Comparison of ENCODE assay signal across 9 cellular contexts in genomic region chr11:74570266-74571061, GRCh38. TPM values are rescaled to one million over a fixed set of nuclear protein-coding genes. Genes with fewer than 3 reads are reported as not detected.
DNase-seq lines count a peak whose midpoint lies in the region; ATAC-seq and TF ChIP-seq lines count a peak whose summit lies in the region.
"Had no signal": no experiment of that assay in that cellular context is flagged by ENCODE, and none has a peak within 500 bp of the region (broad histone marks: within the 10 kb centered on the region; RNA-seq: fewer than 3 reads in every experiment).

No MANE protein-coding gene starts in this region.

- no peaks in the 10 kb centered on the region for H3K36me3 Mint-ChIP-seq in H9 (ENCODE audit: insufficient read depth in 1 of 3, low read depth in 3 of 3)
- H3K36me3 Mint-ChIP-seq: naive B cell had no signal

- H3K27ac ChIP-seq in H9 (ENCODE audit: insufficient read length, low read depth, low read length) (no peak overlapping the region), ascending aorta (no peak overlapping the region)

- H4K20me1 ChIP-seq in H9 (ENCODE audit: control insufficient read depth, insufficient read depth, insufficient read length): no peaks in the 10 kb centered on the region

- H3K27me3 Mint-ChIP-seq in H9 (ENCODE audit: low read depth): no peaks in the 10 kb centered on the region

- DNase-seq in CMK (ENCODE audit: low read depth) (peak; percentile 30), H9 (peak; percentile 57), NCI-H774 (lab: John Stamatoyannopoulos, UW) (peak; percentile 29), ascending aorta (ENCODE audit: low spot score in 2 of 2) (no peak), iPS DF 4.7 (ENCODE audit: extremely low read depth, low spot score) (peak; percentile 22)
- peak; percentile 21 for DNase-seq in stimulated activated CD4-positive, alpha-beta T cell treated with anti-CD3 and anti-CD28 coated beads, Interleukin-1b, Interleukin-23, amount 100 ng/mL, for 48 hours
- DNase-seq: naive B cell had no signal

- no peaks in the 10 kb centered on the region for H3K9me3 Mint-ChIP-seq in H9
- H3K9me3 Mint-ChIP-seq: naive B cell had no signal

- H3K27me3 ChIP-seq in H9 (ENCODE audit: insufficient read depth, low read length): no peaks in the 10 kb centered on the region
- no peaks in the 10 kb centered on the region for H3K27me3 ChIP-seq in ascending aorta

- H3K27ac Mint-ChIP-seq in H9: no peak overlapping the region

- H3K4me1 ChIP-seq in H9 (ENCODE audit: insufficient read depth, low read length) (no peaks in the 10 kb centered on the region), ascending aorta (no peaks in the 10 kb centered on the region)

- H3K4ac ChIP-seq in H9 (ENCODE audit: low read depth, low read length): no peak overlapping the region

- H3K36me3 ChIP-seq in ascending aorta: no peaks in the 10 kb centered on the region

- no peak overlapping the region for H3K9ac ChIP-seq in H9 (ENCODE audit: extremely low read depth, insufficient read length, low read length)

- no peak overlapping the region for H2BK5ac ChIP-seq in H9 (ENCODE audit: insufficient read length, low read length)

- no peak overlapping the region for H3K18ac ChIP-seq in H9 (ENCODE audit: insufficient read length, low read depth, low read length)

- no peak overlapping the region for H2AFZ ChIP-seq in H9 (ENCODE audit: low read length)

- no peak overlapping the region for H2BK15ac ChIP-seq in H9 (ENCODE audit: low read depth, low read length)

- H3K23me2 ChIP-seq in H9 (ENCODE audit: insufficient read length, low read depth, low read length, poor library complexity, severe bottlenecking): no peaks in the 10 kb centered on the region

- no peak overlapping the region for H2AK5ac ChIP-seq in H9 (ENCODE audit: insufficient read length, low read length)

- H2BK120ac ChIP-seq in H9 (ENCODE audit: low read depth, low read length, poor library complexity, severe bottlenecking): no peak overlapping the region

- no peak overlapping the region for H2BK12ac ChIP-seq in H9 (ENCODE audit: insufficient read length, low read depth, low read length)

- no peak overlapping the region for H3K23ac ChIP-seq in H9 (ENCODE audit: insufficient read length, low read depth, low read length)

- H4K91ac ChIP-seq in H9 (ENCODE audit: insufficient read length, low read depth, low read length): no peak overlapping the region

- no peaks in the 10 kb centered on the region for H3K79me1 ChIP-seq in H9 (ENCODE audit: insufficient read depth, low read depth, low read length, poor library complexity, severe bottlenecking)

- TF ChIP-seq CTCF in H9 (conservative IDR thresholded peaks at IDR 0.05): peak; percentile 86
- peak; percentile 28 to 42 (median 33) for TF ChIP-seq CTCF in ascending aorta (IDR thresholded peaks at IDR 0.05)

- H3K56ac ChIP-seq in H9 (ENCODE audit: insufficient read length, low read depth, low read length): no peak overlapping the region

- no peak overlapping the region for H3K4me3 Mint-ChIP-seq in H9
- H3K4me3 Mint-ChIP-seq: naive B cell had no signal

- no CpG with 5 or more reads among the region's 8 CpGs for WGBS in H9 (ENCODE audit: extremely low coverage, insufficient read length, low lambda C conversion rate)

- H2BK20ac ChIP-seq in H9 (ENCODE audit: low read depth, low read length, poor library complexity, severe bottlenecking): no peak overlapping the region

- H3K9me3 ChIP-seq in H9 (ENCODE audit: control insufficient read depth, low read depth, low read length): no peaks in the 10 kb centered on the region
- no peaks in the 10 kb centered on the region for H3K9me3 ChIP-seq in ascending aorta

- H3K14ac ChIP-seq in H9 (ENCODE audit: insufficient read depth, low read length): no peak overlapping the region

- H3K79me2 ChIP-seq in H9 (ENCODE audit: insufficient read depth, low read length): no peaks in the 10 kb centered on the region

- no peak overlapping the region for H3T11ph ChIP-seq in H9 (ENCODE audit: low read length)

- intact Hi-C loops in ascending aorta (cut with DNase I): no loop called here

- ATAC-seq in GM19324 (IDR thresholded peaks at IDR 0.05; ENCODE audit: low FRiP score, unreplicated experiment): no peak
- no peak for ATAC-seq in GM18867 (IDR thresholded peaks at IDR 0.05; ENCODE audit: unreplicated experiment)

- H3K4me2 ChIP-seq in H9 (ENCODE audit: insufficient read depth, insufficient read length, low read length): no peak overlapping the region

- no peak overlapping the region for H4K5ac ChIP-seq in H9 (ENCODE audit: insufficient read length, low read depth, low read length)

- no peaks in the 10 kb centered on the region for H3K4me1 Mint-ChIP-seq in H9
- H3K4me1 Mint-ChIP-seq: naive B cell had no signal

- H3K4me3 ChIP-seq in ascending aorta: no peak overlapping the region

- H4K8ac ChIP-seq in H9 (replicated peaks; ENCODE audit: insufficient read length, low read depth, low read length): no peak overlapping the region

RNA-seq across cellular contexts. Expression of gene POLD3, which starts 21.9 kb away (rescaled TPM):
- total RNA-seq in H9 (2021) (34.1 and 35.8 TPM in 2 replicates), ascending aorta (10.3 TPM)

Comparison
In these comparisons a context has a peak if more than half of its experiments do, and no peak if none do; other contexts are left out.
1. DNase-seq: peak in CMK (single experiment), H9 (single experiment), NCI-H774 (single experiment), iPS DF 4.7 (single experiment) and stimulated activated CD4-positive, alpha-beta T cell treated with anti-CD3 and anti-CD28 coated beads, Interleukin-1b, Interleukin-23, amount 100 ng/mL, for 48 hours (single experiment); none in ascending aorta (0 of 2).